In the genomic region with DNA sequence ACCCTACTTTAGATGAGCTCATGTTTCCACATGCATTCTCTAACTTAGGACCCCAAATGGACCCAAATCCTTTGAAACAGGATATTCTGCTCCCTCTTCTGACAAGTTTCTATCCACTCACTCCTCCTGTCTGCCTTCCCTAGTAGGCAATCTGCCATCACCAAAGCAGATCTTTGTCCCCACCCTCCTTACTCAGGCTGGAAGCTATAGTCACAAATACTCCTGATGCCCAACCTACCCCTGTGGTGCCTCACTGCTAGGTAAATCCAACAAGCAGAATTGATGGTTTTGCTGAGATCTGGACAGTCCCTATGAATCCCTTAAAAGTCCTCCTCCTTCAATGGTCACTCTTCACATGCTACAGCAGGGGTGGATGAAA, we compare ENCODE assay signal across 10 cellular contexts. TPM values are rescaled to one million over a fixed set of nuclear protein-coding genes. Genes with fewer than 3 reads are reported as not detected.
DNase-seq lines count a peak whose midpoint lies in the region; ATAC-seq, FAIRE-seq and TF ChIP-seq lines count a peak whose summit lies in the region.
"Had no signal": no experiment of that assay in that cellular context is flagged by ENCODE, and none has a peak within 500 bp of the region (broad histone marks: within the 10 kb centered on the region; RNA-seq: fewer than 3 reads in every experiment).

No MANE protein-coding gene starts in this region.

- H3K27me3 ChIP-seq in heart right ventricle = no peaks in the 10 kb centered on the region

- H3K9me3 ChIP-seq in heart right ventricle = no peaks in the 10 kb centered on the region

- peak overlapping the region; percentile 18 to 79 (median 69) for H3K27ac ChIP-seq in heart right ventricle

- POLR2A ChIA-PET in activated B cell treated with CpG ODN at 0.5 μM for 24 hours (lab: Charles Lee) = interaction anchor here (1.1 kb wide), 1 partner anchor 9 kb away, joined by 3 read pairs; no protein-coding TSS in a partner anchor

- no peaks in the 10 kb centered on the region for H3K27me3 Mint-ChIP-seq in activated B cell treated with CpG ODN at 0.5 μM for 24 hours
- H3K27me3 Mint-ChIP-seq in stimulated activated memory B cell treated with anti-CD40 and anti-IgM and Interleukin-4, amounts not matched to agents 10 μg/mL and 1 μg/mL and 100 μg/mL, for 72 hours = no peaks in the 10 kb centered on the region

- CTCF ChIA-PET in activated B cell treated with CpG ODN at 0.5 μM for 24 hours (lab: Charles Lee) = interaction anchor here (2.1 kb wide), 1 partner anchor 155 kb away, joined by 5 read pairs; no protein-coding TSS in a partner anchor

- TF ChIP-seq CTCF in activated B cell treated with CpG ODN at 0.5 μM for 24 hours (IDR thresholded peaks at IDR 0.05) (no peak), heart right ventricle (IDR thresholded peaks at IDR 0.05) (no peak)

- DNase-seq in DMS 273 (lab: John Stamatoyannopoulos, UW; ENCODE audit: unreplicated experiment) = peak; percentile 19
- no peak for DNase-seq in DMS 273 treated with DMSO at 0.1 percent for 48 hours (lab: John Stamatoyannopoulos, UW)
- DNase-seq in activated B cell treated with CpG ODN at 0.5 μM for 24 hours = no peak
- DNase-seq in heart right ventricle = no peak
- DNase-seq in frontal cortex (ENCODE audit: low spot score in 2 of 2) = no peak
- no peak for DNase-seq in activated naive CD4-positive, alpha-beta T cell treated with Interleukin-2 at 50 U/mL for 16 hours
- no peak for DNase-seq in activated naive CD4-positive, alpha-beta T cell treated with anti-CD3 and anti-CD28 coated beads, Interleukin-2, amount 50 U/mL, for 16 hours
- DNase-seq: activated effector memory CD4-positive, alpha-beta T cell treated with anti-CD3 and anti-CD28 coated beads, Interleukin-2, amount 50 U/mL, for 16 hours had no signal

- peaks cover 48% of the 10 kb centered on the region for H3K36me3 Mint-ChIP-seq in activated B cell treated with CpG ODN at 0.5 μM for 24 hours (ENCODE audit: low read depth)
- H3K36me3 Mint-ChIP-seq in stimulated activated memory B cell treated with anti-CD40 and anti-IgM and Interleukin-4, amounts not matched to agents 10 μg/mL and 1 μg/mL and 100 μg/mL, for 72 hours = peaks cover 35% of the 10 kb centered on the region

- H3K27ac Mint-ChIP-seq in activated B cell treated with CpG ODN at 0.5 μM for 24 hours = peak overlapping the region; percentile 84
- H3K27ac Mint-ChIP-seq in stimulated activated memory B cell treated with anti-CD40 and anti-IgM and Interleukin-4, amounts not matched to agents 10 μg/mL and 1 μg/mL and 100 μg/mL, for 72 hours = peak overlapping the region; percentile 72

- no peaks in the 10 kb centered on the region for H3K9me3 Mint-ChIP-seq in activated B cell treated with CpG ODN at 0.5 μM for 24 hours
- no peaks in the 10 kb centered on the region for H3K9me3 Mint-ChIP-seq in stimulated activated memory B cell treated with anti-CD40 and anti-IgM and Interleukin-4, amounts not matched to agents 10 μg/mL and 1 μg/mL and 100 μg/mL, for 72 hours

- H3K4me3 Mint-ChIP-seq in activated B cell treated with CpG ODN at 0.5 μM for 24 hours = peak overlapping the region; percentile 6
- no peak overlapping the region for H3K4me3 Mint-ChIP-seq in stimulated activated memory B cell treated with anti-CD40 and anti-IgM and Interleukin-4, amounts not matched to agents 10 μg/mL and 1 μg/mL and 100 μg/mL, for 72 hours

- H3K36me3 ChIP-seq in heart right ventricle = no peaks in the 10 kb centered on the region

- intact Hi-C loops in activated B cell treated with CpG ODN at 0.5 μM for 24 hours (cut with micrococcal nuclease) = no loop called here
- intact Hi-C loops in heart right ventricle (cut with DNase I) = no loop called here

- peaks cover 0 to 56% (median 49%) of the 10 kb centered on the region in 9 donors for H3K4me1 ChIP-seq in heart right ventricle

- H3K4me3 ChIP-seq in heart right ventricle = no peak overlapping the region

- no peak for ATAC-seq in activated B cell treated with CpG ODN at 0.5 μM for 24 hours (ENCODE audit: low read depth)
- ATAC-seq in heart right ventricle = peak in 6 of 8 donors; percentile 19 to 39 (median 35)
- no peak for ATAC-seq in stimulated activated memory B cell treated with anti-CD40 and anti-IgM and Interleukin-4, amounts not matched to agents 10 μg/mL and 1 μg/mL and 100 μg/mL, for 72 hours

- peaks cover 81% of the 10 kb centered on the region for H3K4me1 Mint-ChIP-seq in activated B cell treated with CpG ODN at 0.5 μM for 24 hours
- H3K4me1 Mint-ChIP-seq in stimulated activated memory B cell treated with anti-CD40 and anti-IgM and Interleukin-4, amounts not matched to agents 10 μg/mL and 1 μg/mL and 100 μg/mL, for 72 hours = peaks cover 80% of the 10 kb centered on the region

- no peak for FAIRE-seq in frontal cortex (lab: Jason Lieb, UNC)
- FAIRE-seq: A204.1 had no signal

RNA-seq across cellular contexts. Expression of gene ELOVL5, which starts 21.7 kb away (rescaled TPM):
- 109 and 127 TPM in 2 replicates for total RNA-seq in activated B cell treated with CpG ODN at 0.5 μM for 24 hours
- 10 to 100 TPM; 16.9 to 48.1 (median 29.7) TPM for total RNA-seq in heart right ventricle
- polyA plus RNA-seq in heart right ventricle = 10 to 100 TPM; 17.1 to 39.0 TPM
- 50.5 TPM for total RNA-seq in frontal cortex

Comparison
In these comparisons a context has a peak if more than half of its experiments do, and no peak if none do; other contexts are left out.
1. ATAC-seq: peak in heart right ventricle (6 of 8); none in activated B cell treated with CpG ODN at 0.5 μM for 24 hours (single experiment) and stimulated activated memory B cell treated with anti-CD40 and anti-IgM and Interleukin-4, amounts not matched to agents 10 μg/mL and 1 μg/mL and 100 μg/mL, for 72 hours (single experiment).